In the genomic region with DNA sequence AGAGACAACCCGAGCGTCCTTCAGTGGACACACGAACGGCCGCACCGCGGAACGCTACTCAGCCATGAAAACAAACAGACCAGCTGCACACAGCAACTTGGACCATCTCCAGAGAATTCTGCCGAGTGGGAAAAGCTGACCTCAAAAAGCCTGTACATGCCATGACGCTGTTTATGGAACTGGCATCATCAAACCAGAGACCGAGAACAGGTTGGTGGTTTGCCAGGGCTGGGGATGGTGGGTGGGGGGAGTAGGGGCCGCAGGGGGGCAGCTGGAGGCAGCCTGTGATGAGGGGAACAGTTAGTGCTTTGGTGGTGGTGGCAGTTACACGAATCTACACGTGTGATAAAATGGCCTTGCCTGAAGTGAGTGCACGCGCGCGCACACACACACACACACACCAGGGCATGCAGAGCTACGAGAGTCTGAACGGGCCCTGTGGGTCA, we compare ENCODE assay signal across 15 cellular contexts.
DNase-seq lines count a peak whose midpoint lies in the region; ATAC-seq and TF ChIP-seq lines count a peak whose summit lies in the region.
"Had no signal": no experiment of that assay in that cellular context is flagged by ENCODE, and none has a peak within 500 bp of the region (broad histone marks: within the 10 kb centered on the region; RNA-seq: fewer than 3 reads in every experiment).

No MANE protein-coding gene starts in this region.

- H3T11ph ChIP-seq in H9 (ENCODE audit: low read length): no peak overlapping the region

- H3K27ac ChIP-seq in H9 (ENCODE audit: insufficient read length, low read depth, low read length): no peak overlapping the region

- H3K27ac Mint-ChIP-seq in T-helper 2 cell treated with Interferon-gamma antibody and Interleukin-4, amounts not matched to agents 5 μg/mL and 100 μg/mL, for 36 hours: peak overlapping the region; percentile 62
- H3K27ac Mint-ChIP-seq in H9: 0 out of 7 replicates have a peak overlapping the region, but pooled peaks of 1 of the 3 experiments have one; percentile 25
- H3K27ac Mint-ChIP-seq: activated B cell treated with CpG ODN at 0.5 μM for 24 hours had no signal

- H3K9me3 Mint-ChIP-seq in T-helper 2 cell treated with Interferon-gamma antibody and Interleukin-4, amounts not matched to agents 5 μg/mL and 100 μg/mL, for 36 hours: no peaks in the 10 kb centered on the region
- H3K9me3 Mint-ChIP-seq in H9: no peaks in the 10 kb centered on the region
- H3K9me3 Mint-ChIP-seq: activated B cell treated with CpG ODN at 0.5 μM for 24 hours; activated T-cell treated with anti-CD3 and anti-CD28 coated beads, Interleukin-2, amount 50 U/mL, for 4 hours; memory B cell had no signal

- no peaks in the 10 kb centered on the region for H4K20me1 ChIP-seq in H9 (ENCODE audit: control insufficient read depth, insufficient read depth, insufficient read length)

- no peak for ATAC-seq in GM19035 (IDR thresholded peaks at IDR 0.05; ENCODE audit: unreplicated experiment)

- no peak overlapping the region for H3K4me3 ChIP-seq in choroid plexus epithelial cell (ENCODE audit: low read depth, low read length)
- H3K4me3 ChIP-seq: breast epithelium had no signal

- no peaks in the 10 kb centered on the region for H3K23me2 ChIP-seq in H9 (ENCODE audit: insufficient read length, low read depth, low read length, poor library complexity, severe bottlenecking)

- no peak overlapping the region for H2AFZ ChIP-seq in H9 (ENCODE audit: low read length)

- no peak overlapping the region for H2BK20ac ChIP-seq in H9 (ENCODE audit: low read depth, low read length, poor library complexity, severe bottlenecking)

- H3K9ac ChIP-seq in H9 (ENCODE audit: extremely low read depth, insufficient read length, low read length): no peak overlapping the region

- H3K56ac ChIP-seq in H9 (ENCODE audit: insufficient read length, low read depth, low read length): no peak overlapping the region

- no peak overlapping the region for H3K18ac ChIP-seq in H9 (ENCODE audit: insufficient read length, low read depth, low read length)

- no peak for DNase-seq in T-helper 2 cell treated with Interferon-gamma antibody and Interleukin-4, amounts not matched to agents 5 μg/mL and 100 μg/mL, for 36 hours (ENCODE audit: low spot score)
- DNase-seq in T-helper 2 cell (no peak), H4 (ENCODE audit: low spot score) (peak; percentile 48), choroid plexus epithelial cell (ENCODE audit: low read depth) (peak; percentile 45), lung microvascular endothelial cell (ENCODE audit: low read depth in 2 of 2) (peak; percentile 44 to 59), H9 (no peak), islet precursor cell (no peak)
- DNase-seq: 8988T; activated B cell treated with CpG ODN at 0.5 μM for 24 hours; activated T-cell treated with anti-CD3 and anti-CD28 coated beads, Interleukin-2, amount 50 U/mL, for 4 hours; NCI-H1417 treated with DMSO at 0.1 percent for 48 hours; OCI-M1 had no signal

- H3K9me3 ChIP-seq in H9 (ENCODE audit: control insufficient read depth, low read depth, low read length): no peaks in the 10 kb centered on the region
- H3K9me3 ChIP-seq: breast epithelium had no signal

- no peak overlapping the region for H3K4me2 ChIP-seq in H9 (ENCODE audit: insufficient read depth, insufficient read length, low read length)

- no peak overlapping the region for H3K4me3 Mint-ChIP-seq in T-helper 2 cell treated with Interferon-gamma antibody and Interleukin-4, amounts not matched to agents 5 μg/mL and 100 μg/mL, for 36 hours
- H3K4me3 Mint-ChIP-seq in H9: no peak overlapping the region
- H3K4me3 Mint-ChIP-seq: activated B cell treated with CpG ODN at 0.5 μM for 24 hours; activated T-cell treated with anti-CD3 and anti-CD28 coated beads, Interleukin-2, amount 50 U/mL, for 4 hours; memory B cell had no signal

- no peak overlapping the region for H2BK12ac ChIP-seq in H9 (ENCODE audit: insufficient read length, low read depth, low read length)

- H3K4ac ChIP-seq in H9 (ENCODE audit: low read depth, low read length): no peak overlapping the region

- no peaks in the 10 kb centered on the region for H3K79me1 ChIP-seq in H9 (ENCODE audit: insufficient read depth, low read depth, low read length, poor library complexity, severe bottlenecking)

- H3K27me3 ChIP-seq in H9 (ENCODE audit: insufficient read depth, low read length): no peaks in the 10 kb centered on the region
- H3K27me3 ChIP-seq: breast epithelium had no signal

- H2BK15ac ChIP-seq in H9 (ENCODE audit: low read depth, low read length): no peak overlapping the region

- no peak overlapping the region for H2AK5ac ChIP-seq in H9 (ENCODE audit: insufficient read length, low read length)

- H3K4me1 Mint-ChIP-seq in T-helper 2 cell treated with Interferon-gamma antibody and Interleukin-4, amounts not matched to agents 5 μg/mL and 100 μg/mL, for 36 hours (ENCODE audit: low read depth): peaks cover 24% of the 10 kb centered on the region
- H3K4me1 Mint-ChIP-seq in H9: peaks cover 20 to 28% of the 10 kb centered on the region in 2 experiments

- WGBS in H9 (ENCODE audit: extremely low coverage, insufficient read length, low lambda C conversion rate): no CpG with 5 or more reads among the region's 20 CpGs

- TF ChIP-seq CTCF in choroid plexus epithelial cell (conservative IDR thresholded peaks at IDR 0.05; ENCODE audit: low read depth, low read length) (no peak), H9 (conservative IDR thresholded peaks at IDR 0.05) (no peak)

- peaks cover 4% of the 10 kb centered on the region for H3K36me3 Mint-ChIP-seq in T-helper 2 cell treated with Interferon-gamma antibody and Interleukin-4, amounts not matched to agents 5 μg/mL and 100 μg/mL, for 36 hours (ENCODE audit: low read depth)
- peaks cover 0 to 5% (median 1%) of the 10 kb centered on the region in 3 experiments; a peak in 1 of 7 replicates for H3K36me3 Mint-ChIP-seq in H9 (ENCODE audit: insufficient read depth in 1 of 3, low read depth in 3 of 3)

- no peak overlapping the region for H3K14ac ChIP-seq in H9 (ENCODE audit: insufficient read depth, low read length)

- no peak overlapping the region for H4K8ac ChIP-seq in H9 (replicated peaks; ENCODE audit: insufficient read length, low read depth, low read length)

- no peak overlapping the region for H3K23ac ChIP-seq in H9 (ENCODE audit: insufficient read length, low read depth, low read length)

- H4K91ac ChIP-seq in H9 (ENCODE audit: insufficient read length, low read depth, low read length): no peak overlapping the region

- H2BK5ac ChIP-seq in H9 (ENCODE audit: insufficient read length, low read length): no peak overlapping the region

- H3K79me2 ChIP-seq in H9 (ENCODE audit: insufficient read depth, low read length): no peaks in the 10 kb centered on the region

- H2BK120ac ChIP-seq in H9 (ENCODE audit: low read depth, low read length, poor library complexity, severe bottlenecking): no peak overlapping the region

- H3K27me3 Mint-ChIP-seq in T-helper 2 cell treated with Interferon-gamma antibody and Interleukin-4, amounts not matched to agents 5 μg/mL and 100 μg/mL, for 36 hours (ENCODE audit: low read depth): no peaks in the 10 kb centered on the region
- H3K27me3 Mint-ChIP-seq in H9 (ENCODE audit: low read depth): no peaks in the 10 kb centered on the region
- H3K27me3 Mint-ChIP-seq: activated B cell treated with CpG ODN at 0.5 μM for 24 hours, memory B cell had no signal

- no peaks in the 10 kb centered on the region for H3K4me1 ChIP-seq in H9 (ENCODE audit: insufficient read depth, low read length)
- H3K4me1 ChIP-seq: breast epithelium had no signal

- H4K5ac ChIP-seq in H9 (ENCODE audit: insufficient read length, low read depth, low read length): no peak overlapping the region

Comparison
In these comparisons a context has a peak if more than half of its experiments do, and no peak if none do; other contexts are left out.
1. DNase-seq: peak in H4 (single experiment), choroid plexus epithelial cell (single experiment) and lung microvascular endothelial cell (2 of 2); none in T-helper 2 cell treated with Interferon-gamma antibody and Interleukin-4, amounts not matched to agents 5 μg/mL and 100 μg/mL, for 36 hours (single experiment), T-helper 2 cell (0 of 5), H9 (single experiment) and islet precursor cell (single experiment).